15 cellular contexts compared by ENCODE assay signal in the genomic region with DNA sequence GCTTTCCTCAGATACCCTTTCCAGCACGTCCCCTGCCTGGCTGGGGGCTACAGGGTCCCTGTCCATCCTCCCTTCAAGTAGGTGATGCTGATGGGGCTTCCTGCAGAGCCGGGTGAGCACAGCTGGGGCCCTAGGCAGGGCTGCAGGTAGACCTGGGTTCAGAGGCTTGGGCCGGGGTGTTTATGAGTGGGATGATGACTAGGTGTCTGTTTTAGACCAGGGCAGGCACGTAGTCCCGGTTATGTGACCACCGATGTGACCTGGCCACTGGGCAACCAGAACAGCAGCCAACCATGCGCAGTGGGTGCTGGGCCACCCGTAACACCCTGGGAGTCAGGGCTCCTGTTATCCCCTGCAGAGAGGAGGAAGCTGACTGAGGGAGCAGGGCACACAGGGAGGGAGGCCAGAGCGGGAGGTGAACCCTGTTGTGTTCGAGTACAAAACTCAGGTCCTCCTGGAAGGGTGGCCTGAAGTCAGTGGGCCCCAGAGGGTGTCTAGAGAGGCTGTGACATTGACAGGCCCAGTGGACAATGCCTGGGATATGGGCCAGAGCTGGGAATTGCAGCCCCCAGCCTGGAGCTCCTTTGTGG.
DNase-seq lines count a peak whose midpoint lies in the region; ATAC-seq, FAIRE-seq and TF ChIP-seq lines count a peak whose summit lies in the region.
"Had no signal": no experiment of that assay in that cellular context is flagged by ENCODE, and none has a peak within 500 bp of the region (broad histone marks: within the 10 kb centered on the region; RNA-seq: fewer than 3 reads in every experiment).

No MANE protein-coding gene starts in this region.

- no peak overlapping the region for H3K4me3 Mint-ChIP-seq in glutamatergic neuron (ENCODE audit: unreplicated experiment)
- H3K4me3 Mint-ChIP-seq in neural progenitor cell = no peak overlapping the region
- H3K4me3 Mint-ChIP-seq: CD4-positive, CD25-positive, alpha-beta regulatory T cell had no signal

- no peak for TF ChIP-seq POLR2A in right lobe of liver (IDR thresholded peaks at IDR 0.05)
- no peak for TF ChIP-seq POLR2A in HepG2 (IDR thresholded peaks at IDR 0.05; ENCODE audit: insufficient read depth in 1 of 2, low read depth in 2 of 2, low read length in 2 of 2)
- no peak for TF ChIP-seq POLR2A in GM12891 (IDR thresholded peaks at IDR 0.05; ENCODE audit: low read depth, low read length)

- H4K20me1 ChIP-seq in HepG2 (ENCODE audit: insufficient read depth, low read length) (no peaks in the 10 kb centered on the region), neural progenitor cell (ENCODE audit: low read depth) (no peaks in the 10 kb centered on the region)

- CTCF ChIA-PET in HepG2 (lab: Yijun Ruan, JAX; ENCODE audit: low intra/inter-chr PET ratio, low total read pairs) = no interaction called here

- no peaks in the 10 kb centered on the region for H3K36me3 ChIP-seq in right lobe of liver
- no peaks in the 10 kb centered on the region for H3K36me3 ChIP-seq in HepG2 (replicated peaks in 1 of 2; ENCODE audit: control insufficient read depth in 1 of 2, insufficient read depth in 2 of 2, low read length in 2 of 2)
- H3K36me3 ChIP-seq in neural progenitor cell = no peaks in the 10 kb centered on the region
- no peaks in the 10 kb centered on the region for H3K36me3 ChIP-seq in small intestine (ENCODE audit: control insufficient read depth in 2 of 2, insufficient read depth in 2 of 2, low read length in 2 of 2)
- H3K36me3 ChIP-seq: BLaER1 treated with 17β-estradiol and CSF1 and Interleukin-3, amounts not matched to agents 10 nM and 100 nM had no signal

- ATAC-seq in right lobe of liver (no peak), HepG2 (no peak)

- FAIRE-seq in HepG2 (lab: Jason Lieb, UNC) = no peak
- no peak for FAIRE-seq in small intestine (lab: Jason Lieb, UNC)
- no peak for FAIRE-seq in GM12891 (lab: Jason Lieb, UNC)
- FAIRE-seq: GM18507 had no signal

- no peaks in the 10 kb centered on the region for H3F3A ChIP-seq in neural progenitor cell (ENCODE audit: low read depth)

- H3K27ac Mint-ChIP-seq in glutamatergic neuron (ENCODE audit: unreplicated experiment) (peak overlapping the region; percentile 52), neural progenitor cell (peak overlapping the region; percentile 95)

- WGBS in right lobe of liver (ENCODE audit: insufficient coverage, low coverage, low lambda C conversion rate, missing lambda C conversion rate) = 69% methylated on average over 6 of the region's 10 CpGs
- 0% methylated on average over 2 of the region's 10 CpGs for WGBS in HepG2 (ENCODE audit: low lambda C conversion rate)
- whole genome bisulfite sequencing in small intestine, 3 donors = 67 to 82% (median 68%) methylated on average over 10 of the region's 10 CpGs

- H3K4me1 ChIP-seq in right lobe of liver (no peaks in the 10 kb centered on the region), HepG2 (ENCODE audit: insufficient read depth, low read length) (peaks cover 14% of the 10 kb centered on the region), neural progenitor cell (no peaks in the 10 kb centered on the region), small intestine (ENCODE audit: control insufficient read depth in 2 of 2, insufficient read depth in 1 of 2, low read depth in 1 of 2, low read length in 1 of 2) (no peaks in the 10 kb centered on the region)

- H3K27me3 ChIP-seq in right lobe of liver = no peaks in the 10 kb centered on the region
- H3K27me3 ChIP-seq in HepG2 (ENCODE audit: control insufficient read depth in 1 of 2, insufficient read depth in 2 of 2, low read length in 2 of 2) = peaks cover 2 to 63% of the 10 kb centered on the region in 2 experiments; a peak in 4 of 5 replicates
- no peaks in the 10 kb centered on the region for H3K27me3 ChIP-seq in neural progenitor cell
- H3K27me3 ChIP-seq in small intestine (ENCODE audit: control insufficient read depth in 2 of 2, insufficient read depth in 2 of 2, low read length in 2 of 2) = peaks cover 0 to 2% of the 10 kb centered on the region in 2 donors

- no peak overlapping the region for H2AFZ ChIP-seq in HepG2 (ENCODE audit: low read length)
- no peak overlapping the region for H2AFZ ChIP-seq in neural progenitor cell (replicated peaks)
- H2AFZ ChIP-seq: GM23248 had no signal

- intact Hi-C loops in right lobe of liver (cut with DNase I) = no loop called here
- intact Hi-C loops in HepG2 (cut with micrococcal nuclease; ENCODE audit: unreplicated experiment) = no loop called here

- H3K36me3 Mint-ChIP-seq in glutamatergic neuron (ENCODE audit: unreplicated experiment) = no peaks in the 10 kb centered on the region
- H3K36me3 Mint-ChIP-seq in neural progenitor cell = no peaks in the 10 kb centered on the region
- H3K36me3 Mint-ChIP-seq: CD4-positive, CD25-positive, alpha-beta regulatory T cell had no signal

- H3K9me3 Mint-ChIP-seq in glutamatergic neuron (ENCODE audit: unreplicated experiment) (peaks cover 4% of the 10 kb centered on the region), neural progenitor cell (peaks cover 4% of the 10 kb centered on the region)

- no peak for TF ChIP-seq RAD21 in HepG2 (CRISPR knock-in tag; IDR thresholded peaks at IDR 0.05)

- H3K27ac ChIP-seq in right lobe of liver = no peak overlapping the region
- no peak overlapping the region for H3K27ac ChIP-seq in HepG2 (ENCODE audit: extremely low read length, insufficient read depth, low read length)
- no peak overlapping the region for H3K27ac ChIP-seq in neural progenitor cell
- H3K27ac ChIP-seq in small intestine (ENCODE audit: low read depth in 1 of 2, low read length in 1 of 2) = no peak overlapping the region
- H3K27ac ChIP-seq: BLaER1 treated with 17β-estradiol and CSF1 and Interleukin-3, amounts not matched to agents 10 nM and 100 nM; GM23248 had no signal

- peak in 2 of 3 donors; percentile 6 to 26 for DNase-seq in right lobe of liver
- DNase-seq in HepG2 (ENCODE audit: low spot score) = no peak
- no peak for DNase-seq in glutamatergic neuron
- DNase-seq in neural progenitor cell (ENCODE audit: low spot score) = no peak
- no peak for DNase-seq in small intestine
- no peak for DNase-seq in GM12891 (ENCODE audit: insufficient read length, low spot score)
- DNase-seq in NCI-H1417 (lab: John Stamatoyannopoulos, UW) = no peak
- DNase-seq: 8988T; AML-193; CD4-positive, CD25-positive, alpha-beta regulatory T cell; DMS53; GM23248; H7 had no signal

- no peak overlapping the region for H3K4me3 ChIP-seq in right lobe of liver
- no peak overlapping the region for H3K4me3 ChIP-seq in HepG2 (replicated peaks in 1 of 3; ENCODE audit: insufficient read depth in 1 of 3, low read depth in 2 of 3, low read length in 3 of 3)
- H3K4me3 ChIP-seq in neural progenitor cell = no peak overlapping the region
- no peak overlapping the region for H3K4me3 ChIP-seq in small intestine (ENCODE audit: low read depth in 1 of 2, low read length in 2 of 2)
- H3K4me3 ChIP-seq: BLaER1 treated with 17β-estradiol and CSF1 and Interleukin-3, amounts not matched to agents 10 nM and 100 nM; GM23248 had no signal

- H3K4me2 ChIP-seq in HepG2 (ENCODE audit: low read depth, low read length) (no peak overlapping the region), neural progenitor cell (no peak overlapping the region)
- H3K4me2 ChIP-seq: BLaER1 treated with 17β-estradiol and CSF1 and Interleukin-3, amounts not matched to agents 10 nM and 100 nM had no signal

- no peak for TF ChIP-seq CTCF in right lobe of liver (IDR thresholded peaks at IDR 0.05)
- TF ChIP-seq CTCF in HepG2 (CRISPR knock-in tag; IDR thresholded peaks at IDR 0.05) = no peak
- TF ChIP-seq CTCF in glutamatergic neuron (IDR thresholded peaks at IDR 0.05; ENCODE audit: partially characterized antibody, unreplicated experiment) = no peak
- TF ChIP-seq CTCF in neural progenitor cell (IDR thresholded peaks at IDR 0.05) = no peak

- POLR2A ChIA-PET in HepG2 (lab: Yijun Ruan, JAX) = no interaction called here

- H3K9ac ChIP-seq in HepG2 (ENCODE audit: insufficient read depth, low read depth, low read length) = no peak overlapping the region
- no peak overlapping the region for H3K9ac ChIP-seq in neural progenitor cell
- H3K9ac ChIP-seq: BLaER1 treated with 17β-estradiol and CSF1 and Interleukin-3, amounts not matched to agents 10 nM and 100 nM; GM23248 had no signal

- peaks cover 6% of the 10 kb centered on the region for H3K4me1 Mint-ChIP-seq in glutamatergic neuron (ENCODE audit: low read depth, unreplicated experiment)
- H3K4me1 Mint-ChIP-seq in neural progenitor cell = peaks cover 20% of the 10 kb centered on the region
- H3K4me1 Mint-ChIP-seq: CD4-positive, CD25-positive, alpha-beta regulatory T cell had no signal

- TF ChIP-seq EP300 in HepG2 (IDR thresholded peaks at IDR 0.05; ENCODE audit: low read depth in 2 of 2, low read length in 2 of 2) (no peak), HepG2 (CRISPR knock-in tag; IDR thresholded peaks at IDR 0.05; ENCODE audit: borderline replicate concordance) (no peak)

- in situ Hi-C loops in HepG2 (cut with HindIII; ENCODE audit: extremely low pct_ligation_motif_present, low pct_unique_long_range_greater_than_20kb) = no loop called here

- no TSS peak for BruUV-seq in HepG2 (replicated peaks; lab: Mats Ljungman, UMichigan)

- H3K79me2 ChIP-seq in HepG2 (ENCODE audit: insufficient read depth, low read length) (no peaks in the 10 kb centered on the region), neural progenitor cell (ENCODE audit: low read depth) (no peaks in the 10 kb centered on the region)

- H3K27me3 Mint-ChIP-seq in glutamatergic neuron (ENCODE audit: unreplicated experiment) (peaks cover 2% of the 10 kb centered on the region), neural progenitor cell (ENCODE audit: insufficient read depth, low read depth) (peaks cover 21% of the 10 kb centered on the region)
- H3K27me3 Mint-ChIP-seq: CD4-positive, CD25-positive, alpha-beta regulatory T cell had no signal

- H3K9me3 ChIP-seq in right lobe of liver (no peaks in the 10 kb centered on the region), HepG2 (ENCODE audit: low read length) (no peaks in the 10 kb centered on the region), neural progenitor cell (ENCODE audit: low read depth) (no peaks in the 10 kb centered on the region), small intestine (ENCODE audit: control insufficient read depth, low read depth) (no peaks in the 10 kb centered on the region)

TF ChIP-seq in HepG2, 621 proteins besides CTCF, POLR2A, EP300 and RAD21 (continues in another document):
- no peak for TF ChIP-seq SRSF9 (IDR thresholded peaks at IDR 0.05; ENCODE audit: borderline replicate concordance, insufficient read depth, low read depth, low read length, poor library complexity, severe bottlenecking)
- no peak for TF ChIP-seq HNRNPL (IDR thresholded peaks at IDR 0.05; ENCODE audit: low read depth, low read length)
- no peak for TF ChIP-seq ZNF552 (CRISPR knock-in tag; IDR thresholded peaks at IDR 0.05; ENCODE audit: borderline replicate concordance)
- TF ChIP-seq ERF (CRISPR knock-in tag; IDR thresholded peaks at IDR 0.05) = no peak

TF ChIP-seq in GM12891, 5 proteins besides CTCF, POLR2A, EP300 and RAD21:
- TF ChIP-seq TAF1 (IDR thresholded peaks at IDR 0.05; ENCODE audit: low read depth, low read length) = no peak
- TF ChIP-seq POLR2AphosphoS5 (IDR thresholded peaks at IDR 0.05; ENCODE audit: low read depth, low read length) = no peak
- no peak for TF ChIP-seq SPI1 (IDR thresholded peaks at IDR 0.05; ENCODE audit: low read depth, low read length)
- TF ChIP-seq POU2F2 (IDR thresholded peaks at IDR 0.05; ENCODE audit: low read depth, low read length) = no peak
- TF ChIP-seq PAX5 (IDR thresholded peaks at IDR 0.05; ENCODE audit: insufficient read depth, low read length, severe bottlenecking) = no peak

Comparison
In these comparisons a context has a peak if more than half of its experiments do, and no peak if none do; other contexts are left out.
1. DNase-seq: peak in right lobe of liver (2 of 3); none in HepG2 (single experiment), glutamatergic neuron (single experiment), neural progenitor cell (single experiment), small intestine (single experiment), GM12891 (single experiment) and NCI-H1417 (0 of 3).